ENCODE assay signal across 8 cellular contexts in genomic region chr6:43181621-43181941, GRCh38. TPM values are rescaled to one million over a fixed set of nuclear protein-coding genes. Genes with fewer than 3 reads are reported as not detected.
DNase-seq lines count a peak whose midpoint lies in the region; ATAC-seq and TF ChIP-seq lines count a peak whose summit lies in the region.

No MANE protein-coding gene starts in this region.

- H3K27ac ChIP-seq in RWPE2 (ENCODE audit: poor library complexity, severe bottlenecking): peak overlapping the region; percentile 54
- peak overlapping the region; percentile 72 to 92 (median 88) for H3K27ac ChIP-seq in esophagus squamous epithelium
- peak overlapping the region; percentile 69 to 70 for H3K27ac ChIP-seq in prostate gland

- peaks cover 36% of the 10 kb centered on the region for H3K36me3 ChIP-seq in RWPE2 (ENCODE audit: low read depth)
- H3K36me3 ChIP-seq in esophagus squamous epithelium: peaks cover 8 to 67% (median 20%) of the 10 kb centered on the region in 3 donors
- H3K36me3 ChIP-seq in prostate gland: peaks cover 9 to 28% of the 10 kb centered on the region in 2 donors

- no peak for TF ChIP-seq CTCF in GM12864 (IDR thresholded peaks at IDR 0.05; ENCODE audit: low read depth, low read length, missing control alignments)
- TF ChIP-seq CTCF in RWPE2 (IDR thresholded peaks at IDR 0.05; ENCODE audit: poor library complexity, severe bottlenecking): no peak
- TF ChIP-seq CTCF in esophagus squamous epithelium (IDR thresholded peaks at IDR 0.05): no peak
- TF ChIP-seq CTCF in prostate gland (IDR thresholded peaks at IDR 0.05): no peak

- TF ChIP-seq POLR2A in esophagus squamous epithelium (IDR thresholded peaks at IDR 0.05): no peak
- TF ChIP-seq POLR2A in prostate gland (IDR thresholded peaks at IDR 0.05): no peak

- peaks cover 5% of the 10 kb centered on the region for H3K4me1 ChIP-seq in RWPE2 (ENCODE audit: insufficient read depth, poor library complexity, severe bottlenecking)
- peaks cover 0 to 53% (median 31%) of the 10 kb centered on the region in 3 donors for H3K4me1 ChIP-seq in esophagus squamous epithelium
- H3K4me1 ChIP-seq in prostate gland (replicated peaks): peaks cover 9% of the 10 kb centered on the region

- 37 to 52% methylated on average over 8 to 9 of the region's 9 CpGs for WGBS in esophagus squamous epithelium, 2 donors
- WGBS in prostate gland: 42% methylated on average over 9 of the region's 9 CpGs

- H3K4me3 ChIP-seq in GM12864 (ENCODE audit: low read depth, low read length) (peak overlapping the region; percentile 63), RWPE2 (ENCODE audit: severe bottlenecking) (peak overlapping the region; percentile 41), esophagus squamous epithelium (peak overlapping the region; percentile 53 to 87 (median 80)), prostate gland (peak overlapping the region; percentile 54 to 61)

- DNase-seq in GM12864 (ENCODE audit: low read depth): no peak
- DNase-seq in RWPE2 (ENCODE audit: low spot score): no peak
- DNase-seq in esophagus squamous epithelium (lab: John Stamatoyannopoulos, UW): no peak
- DNase-seq in prostate gland (ENCODE audit: low spot score): no peak
- no peak for DNase-seq in NOMO-1 treated with dmso at 0.1 percent for 144 hours (lab: John Stamatoyannopoulos, UW; ENCODE audit: unreplicated experiment)
- DNase-seq in NCI-H2196 (lab: John Stamatoyannopoulos, UW; ENCODE audit: unreplicated experiment): no peak
- no peak for DNase-seq in cerebellar cortex (ENCODE audit: low spot score)

- no peaks in the 10 kb centered on the region for H3K27me3 ChIP-seq in RWPE2 (ENCODE audit: insufficient read depth, poor library complexity, severe bottlenecking)
- H3K27me3 ChIP-seq in esophagus squamous epithelium: no peaks in the 10 kb centered on the region
- H3K27me3 ChIP-seq in prostate gland (replicated peaks; ENCODE audit: insufficient read depth): no peaks in the 10 kb centered on the region

- ATAC-seq in RWPE2 (ENCODE audit: low read depth): no peak; the same call in 1 of the 3 replicates
- ATAC-seq in GM19452 (IDR thresholded peaks at IDR 0.05; ENCODE audit: unreplicated experiment): no peak

- no peaks in the 10 kb centered on the region for H3K9me3 ChIP-seq in RWPE2 (ENCODE audit: severe bottlenecking)
- H3K9me3 ChIP-seq in esophagus squamous epithelium: no peaks in the 10 kb centered on the region
- no peaks in the 10 kb centered on the region for H3K9me3 ChIP-seq in prostate gland

- intact Hi-C loops in esophagus squamous epithelium (cut with DNase I) (no loop called here), prostate gland (cut with DNase I) (no loop called here)

RNA-seq across cellular contexts. Expression of gene CUL9, which starts 0.4 kb away (rescaled TPM):
- total RNA-seq in esophagus squamous epithelium (10 to 100 TPM; 26.2 to 50.9 (median 32.5) TPM), prostate gland (10 to 100 TPM; 22.9 to 87.0 TPM)

RNA-seq across cellular contexts. Expression of gene SRF, which starts 10.5 kb away (rescaled TPM):
- total RNA-seq in esophagus squamous epithelium (10 to 100 TPM; 22.0 to 38.9 (median 35.3) TPM), prostate gland (10 to 100 TPM; 40.5 to 56.3 TPM)

RNA-seq across cellular contexts. Expression of gene DNPH1, which starts 47.7 kb away (rescaled TPM):
- total RNA-seq in esophagus squamous epithelium (100 to 1,000 TPM in 1 of 4 donors, 10 to 100 TPM in 3; 57.7 to 101 (median 81.5) TPM), prostate gland (100 to 1,000 TPM in 1 of 2 donors, 10 to 100 TPM in 1; 40.3 to 138 TPM)
